Comparison of ENCODE assay signal across 8 cellular contexts in the genomic region with DNA sequence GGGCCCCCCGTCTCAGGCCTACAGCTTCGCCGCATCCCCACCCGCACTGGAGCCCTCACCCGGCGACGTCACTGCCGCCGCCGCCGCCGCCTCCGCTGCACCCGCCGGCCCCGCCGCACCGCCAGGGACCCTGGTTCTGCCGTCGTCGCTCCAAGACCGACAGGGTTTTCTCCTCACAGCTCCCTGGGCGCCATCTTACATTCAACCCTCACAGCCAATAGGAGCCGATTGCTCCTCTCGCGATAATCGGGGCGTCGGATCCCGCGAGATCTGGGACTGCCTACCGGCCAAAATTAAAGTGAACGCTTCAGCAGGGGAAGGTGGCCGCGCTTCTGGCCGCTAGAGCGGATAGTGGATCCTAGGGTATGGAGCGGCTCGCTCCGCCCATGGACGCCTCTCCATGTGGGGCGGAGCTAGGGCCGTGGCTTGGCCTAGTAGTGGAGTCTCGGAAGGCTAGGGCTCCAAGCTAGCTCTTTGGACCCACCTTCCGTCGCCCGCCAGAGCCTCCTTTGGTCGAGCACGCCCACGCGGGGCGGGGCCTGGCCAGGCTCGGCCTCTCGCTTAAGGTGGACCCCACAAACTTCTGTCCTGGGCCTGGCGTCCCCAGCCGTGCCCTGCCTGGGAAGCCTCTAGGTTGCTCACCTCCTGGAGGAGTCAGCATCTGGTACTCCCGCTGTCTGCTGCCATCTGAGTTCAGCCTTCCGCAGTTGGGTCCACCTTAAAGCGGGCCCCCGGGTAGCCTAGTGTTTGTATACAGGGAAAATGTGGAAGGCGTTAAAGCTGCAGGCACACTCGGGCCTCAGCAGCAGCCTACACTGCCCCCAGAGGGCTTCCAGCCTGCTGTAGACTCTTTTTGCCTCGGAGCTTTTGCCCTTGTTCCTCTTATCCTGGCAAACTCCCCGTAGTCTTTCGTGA. TPM values are rescaled to one million over a fixed set of nuclear protein-coding genes. Genes with fewer than 3 reads are reported as not detected.
DNase-seq lines count a peak whose midpoint lies in the region; ATAC-seq, FAIRE-seq and TF ChIP-seq lines count a peak whose summit lies in the region.

QRICH1 (minus strand) TSS at position 219 of the 915 bp plus-strand sequence. CDS start 17,054 bp downstream, outside the sequence.

- ATAC-seq in GM21528 (IDR thresholded peaks at IDR 0.05; ENCODE audit: low FRiP score, unreplicated experiment) (peak; percentile 85), IMR-90 (ENCODE audit: low read depth) (peak; percentile 87)

- peak within 1 kb of the TSS; percentile 85 for H4K91ac ChIP-seq in IMR-90 (ENCODE audit: insufficient read depth, low read depth, low read length)

- H3K56ac ChIP-seq in IMR-90 (ENCODE audit: extremely low read depth, insufficient read depth, low read length): peak within 1 kb of the TSS; percentile 77

- H3K4me1 ChIP-seq in IMR-90 (ENCODE audit: control insufficient read depth, insufficient read depth, low read length) (peaks cover 2% of the 10 kb centered on the region; the same call in 1 of the 2 replicates), OCI-LY7 (ENCODE audit: insufficient read depth, low read length, poor library complexity, severe bottlenecking) (peaks cover 23% of the 10 kb centered on the region), endothelial cell of umbilical vein (ENCODE audit: control insufficient read depth, extremely low read depth, insufficient read depth, low read length) (peaks cover 13% of the 10 kb centered on the region), mononuclear cell (ENCODE audit: insufficient read depth, low read length) (peaks cover 40% of the 10 kb centered on the region)

- H3K4me3 ChIP-seq in IMR-90 (ENCODE audit: insufficient read depth, low read depth, low read length) (peak within 1 kb of the TSS; percentile 85), OCI-LY7 (ENCODE audit: low read depth, low read length, poor library complexity, severe bottlenecking) (peak within 1 kb of the TSS; percentile 94), endothelial cell of umbilical vein (replicated peaks in 1 of 3; ENCODE audit: insufficient read depth in 1 of 3, low read depth in 1 of 3, low read length in 3 of 3) (peak within 1 kb of the TSS; percentile 79 to 100 (median 80)), mononuclear cell (ENCODE audit: low read length) (peak within 1 kb of the TSS; percentile 91)

- H3K4me2 ChIP-seq in IMR-90 (ENCODE audit: low read depth, low read length) (peak within 1 kb of the TSS; percentile 93), OCI-LY7 (ENCODE audit: low read length) (peak within 1 kb of the TSS; percentile 97), endothelial cell of umbilical vein (ENCODE audit: insufficient read depth, low read length) (peak within 1 kb of the TSS; percentile 96)

- H4K5ac ChIP-seq in IMR-90 (ENCODE audit: low read depth, low read length): peak within 1 kb of the TSS; percentile 72

- in situ Hi-C loops in IMR-90 (cut with MboI; ENCODE audit: low sequenced_read_pairs): no loop called here

- H2BK15ac ChIP-seq in IMR-90 (ENCODE audit: low read depth, low read length): peak within 1 kb of the TSS; percentile 75; the same call in 1 of the 3 replicates

- POLR2A ChIA-PET in IMR-90 (lab: Charles Lee; ENCODE audit: unreplicated experiment) (interaction anchor here (1.0 to 3.1 kb wide), 2 partner anchors 12 to 72 kb away, joined by 4 to 25 read pairs; partner anchors contain the start of gene NDUFAF3), OCI-LY7 (lab: Charles Lee) (interaction anchor here (0.6 to 2.7 kb wide), 12 partner anchors 8 to 483 kb away, joined by 3 to 14 read pairs (median 4); partner anchors contain the start of genes IMPDH2, NDUFAF3, QARS1 and USP19), endothelial cell of umbilical vein (lab: Charles Lee) (interaction anchor here (0.7 to 2.6 kb wide), 11 partner anchors 11 to 318 kb away, joined by 3 to 19 read pairs (median 4); partner anchors contain the start of genes IMPDH2, NDUFAF3, RHOA and USP19)

- peaks cover 25% of the 10 kb centered on the region for H3K36me3 ChIP-seq in IMR-90 (ENCODE audit: control insufficient read depth, insufficient read depth, low read length)
- H3K36me3 ChIP-seq in OCI-LY7 (ENCODE audit: insufficient read depth, low read length): peaks cover 60% of the 10 kb centered on the region
- peaks cover 8 to 18% of the 10 kb centered on the region in 2 experiments for H3K36me3 ChIP-seq in endothelial cell of umbilical vein (ENCODE audit: control insufficient read depth in 2 of 2, extremely low read depth in 1 of 2, insufficient read depth in 2 of 2, low read length in 2 of 2)

- TF ChIP-seq CTCF in IMR-90 (conservative IDR thresholded peaks at IDR 0.05; ENCODE audit: low read depth, low read length) (peak; percentile 71), OCI-LY7 (conservative IDR thresholded peaks at IDR 0.05; ENCODE audit: low read length) (peak; percentile 79), endothelial cell of umbilical vein (IDR thresholded peaks at IDR 0.05; ENCODE audit: extremely low read depth in 1 of 2, insufficient read depth in 1 of 2, low read depth in 1 of 2, low read length in 2 of 2) (peak; percentile 64 to 82)

- TF ChIP-seq POLR2A in IMR-90 (IDR thresholded peaks at IDR 0.05; ENCODE audit: low read depth, low read length): peak; percentile 96
- peak; percentile 13 for TF ChIP-seq POLR2A in endothelial cell of umbilical vein (IDR thresholded peaks at IDR 0.05; ENCODE audit: low read depth, low read length)

- H2BK20ac ChIP-seq in IMR-90 (ENCODE audit: low read depth, low read length): no peak within 1 kb of the TSS

- H3K9ac ChIP-seq in IMR-90 (ENCODE audit: low read depth, low read length): peak within 1 kb of the TSS; percentile 97
- peak within 1 kb of the TSS; percentile 99 for H3K9ac ChIP-seq in endothelial cell of umbilical vein (replicated peaks; ENCODE audit: extremely low read depth, insufficient read depth, low read length)

- H4K20me1 ChIP-seq in IMR-90 (ENCODE audit: insufficient read depth, low read length): peaks cover 24% of the 10 kb centered on the region
- H4K20me1 ChIP-seq in OCI-LY7 (ENCODE audit: insufficient read depth, low read length): peaks cover 18% of the 10 kb centered on the region; the same call in 1 of the 2 replicates
- H4K20me1 ChIP-seq in endothelial cell of umbilical vein (replicated peaks; ENCODE audit: control insufficient read depth, extremely low read depth, insufficient read depth, low read length): peaks cover 11% of the 10 kb centered on the region

- CTCF ChIA-PET in IMR-90 (lab: Yijun Ruan, JAX) (interaction anchor here (0.6 to 1.9 kb wide), 10 partner anchors 10 to 121 kb away, joined by 3 to 17 read pairs (median 4); partner anchors contain the start of genes KLHDC8B, P4HTM, QARS1 and USP19), OCI-LY7 (lab: Charles Lee; ENCODE audit: unreplicated experiment) (interaction anchor here (0.6 to 1.1 kb wide), 5 partner anchors 10 to 375 kb away, joined by 3 to 6 read pairs (median 5); no protein-coding TSS in a partner anchor), endothelial cell of umbilical vein (lab: Charles Lee) (interaction anchor here (0.6 to 3.2 kb wide), 18 partner anchors 8 to 355 kb away, joined by 3 to 47 read pairs (median 6); partner anchors contain the start of genes IMPDH2, KLHDC8B, LAMB2 and NDUFAF3)

- H3K18ac ChIP-seq in IMR-90 (ENCODE audit: low read depth, low read length): peak within 1 kb of the TSS; percentile 33

- H2AK5ac ChIP-seq in IMR-90 (ENCODE audit: low read depth, low read length): peak within 1 kb of the TSS; percentile 85

- H3K23ac ChIP-seq in IMR-90 (ENCODE audit: low read depth, low read length): peak within 1 kb of the TSS; percentile 94

- H2BK120ac ChIP-seq in IMR-90 (ENCODE audit: low read depth, low read length): peak within 1 kb of the TSS; percentile 71; the same call in 1 of the 2 replicates

- no peaks in the 10 kb centered on the region for H3K27me3 ChIP-seq in IMR-90 (ENCODE audit: control insufficient read depth, insufficient read depth, low read length)
- H3K27me3 ChIP-seq in endothelial cell of umbilical vein (ENCODE audit: control insufficient read depth in 2 of 2, insufficient read depth in 2 of 2, low read length in 2 of 2): no peaks in the 10 kb centered on the region
- no peaks in the 10 kb centered on the region for H3K27me3 ChIP-seq in mononuclear cell (ENCODE audit: insufficient read depth, low read length)

- H3K27ac ChIP-seq in IMR-90 (ENCODE audit: insufficient read depth, low read length): peak within 1 kb of the TSS; percentile 82
- H3K27ac ChIP-seq in OCI-LY7 (ENCODE audit: low read depth, low read length, poor library complexity, severe bottlenecking): peak within 1 kb of the TSS; percentile 87
- peak within 1 kb of the TSS; percentile 93 for H3K27ac ChIP-seq in endothelial cell of umbilical vein (ENCODE audit: insufficient read depth, low read depth, low read length)

- H3K9me1 ChIP-seq in IMR-90 (ENCODE audit: insufficient read depth, low read length) (peaks cover 2% of the 10 kb centered on the region; the same call in 1 of the 2 replicates), endothelial cell of umbilical vein (replicated peaks; ENCODE audit: control insufficient read depth, extremely low read depth, insufficient read depth, low read length) (no peaks in the 10 kb centered on the region)

- intact Hi-C loops in IMR-90 (cut with micrococcal nuclease): loop anchor here (1.0 to 5.0 kb wide), 4 partner anchors 52 to 247 kb away; partner anchors contain the start of genes NDUFAF3 and PRKAR2A
- intact Hi-C loops in OCI-LY7 (cut with micrococcal nuclease; ENCODE audit: unreplicated experiment): loop anchor here (1.0 to 5.0 kb wide), 6 partner anchors 10 to 578 kb away; partner anchors contain the start of genes APEH, ARIH2, QARS1 and WDR6
- intact Hi-C loops in endothelial cell of umbilical vein (cut with micrococcal nuclease): loop anchor here (1.0 to 5.0 kb wide), 11 partner anchors 10 to 333 kb away; partner anchors contain the start of genes C3orf62, IMPDH2, KLHDC8B and LAMB2

- DNase-seq in DMS153 (lab: John Stamatoyannopoulos, UW) (peak; percentile 83), IMR-90 (peak; percentile 97), OCI-LY7 (ENCODE audit: low spot score) (peak; percentile 99), activated T-cell treated with anti-CD3 and anti-CD28 coated beads for 1 hour (ENCODE audit: low read depth) (peak; percentile 92), endothelial cell of umbilical vein (ENCODE audit: low read depth, low spot score) (peak; percentile 99)
- peak; percentile 88 to 89 for DNase-seq in stimulated activated CD8-positive, alpha-beta memory T cell treated with anti-CD3 and anti-CD28 coated beads, Interleukin-4, amount 100 ng/mL, for 1 hour (ENCODE audit: low read depth in 2 of 2, low spot score in 1 of 2)

- peaks cover 0 to 28% of the 10 kb centered on the region in 2 experiments; a peak in 3 of 4 replicates for H3K79me1 ChIP-seq in IMR-90 (ENCODE audit: low read depth in 1 of 2, low read length in 2 of 2)

- H2AK9ac ChIP-seq in IMR-90 (replicated peaks; ENCODE audit: low read depth, low read length, poor library complexity): peak within 1 kb of the TSS; percentile 94

- WGBS in IMR-90 (ENCODE audit: extremely low coverage in 2 of 2, insufficient read length in 1 of 2), 2 experiments: no CpG with 5 or more reads among the region's 65 CpGs

- H2AFZ ChIP-seq in IMR-90 (replicated peaks; ENCODE audit: low read length, poor library complexity) (peak within 1 kb of the TSS; percentile 95), OCI-LY7 (ENCODE audit: low read length) (peak within 1 kb of the TSS; percentile 47; the same call in 1 of the 2 replicates), endothelial cell of umbilical vein (ENCODE audit: low read depth, low read length) (peak within 1 kb of the TSS; percentile 71)

- BruUV-seq in IMR-90 (replicated peaks; lab: Mats Ljungman, UMichigan) (no TSS peak), OCI-LY7 (replicated peaks; lab: Mats Ljungman, UMichigan) (no TSS peak), endothelial cell of umbilical vein (replicated peaks; lab: Mats Ljungman, UMichigan) (no TSS peak)

- FAIRE-seq in endothelial cell of umbilical vein (lab: Jason Lieb, UNC): peak; percentile 97

- TF ChIP-seq RAD21 in IMR-90 (IDR thresholded peaks at IDR 0.05; ENCODE audit: low read length): peak; percentile 68

- peak within 1 kb of the TSS; percentile 79 for H2BK5ac ChIP-seq in IMR-90 (ENCODE audit: low read depth, low read length, poor library complexity, severe bottlenecking)

- H3K14ac ChIP-seq in IMR-90 (replicated peaks; ENCODE audit: low read depth, low read length): peak within 1 kb of the TSS; percentile 95

- dilution Hi-C loops in IMR-90 (cut with HindIII; ENCODE audit: low sequenced_read_pairs, unreplicated experiment) (no loop called here), endothelial cell of umbilical vein (cut with MboI; ENCODE audit: extremely low pct_ligation_motif_present, low sequenced_read_pairs) (no loop called here)

- H3K79me2 ChIP-seq in OCI-LY7 (ENCODE audit: insufficient read depth, low read depth, low read length) (peaks cover 39% of the 10 kb centered on the region), endothelial cell of umbilical vein (ENCODE audit: control insufficient read depth, insufficient read depth, low read length) (peaks cover 41% of the 10 kb centered on the region)

- peak within 1 kb of the TSS; percentile 92 for H3K4ac ChIP-seq in IMR-90 (ENCODE audit: low read depth, low read length)

- no peaks in the 10 kb centered on the region for H3K9me2 ChIP-seq in OCI-LY7 (ENCODE audit: insufficient read depth, low read length)

- peak within 1 kb of the TSS; percentile 88 to 92 for H4K8ac ChIP-seq in IMR-90 (ENCODE audit: low read depth in 2 of 2, low read length in 2 of 2)

- H3K9me3 ChIP-seq in IMR-90 (ENCODE audit: control insufficient read depth, insufficient read depth, low read length) (no peaks in the 10 kb centered on the region), OCI-LY7 (ENCODE audit: low read length) (no peaks in the 10 kb centered on the region), endothelial cell of umbilical vein (replicated peaks; ENCODE audit: control insufficient read depth, insufficient read depth, low read length) (no peaks in the 10 kb centered on the region), mononuclear cell (ENCODE audit: low read depth, low read length) (no peaks in the 10 kb centered on the region)

RNA-seq across cellular contexts. Expression of gene QRICH1, which starts in this region (rescaled TPM):
- total RNA-seq in IMR-90 (2012; rRNA removed): 62.7 and 72.2 TPM in 2 replicates
- polyA plus RNA-seq in IMR-90 (2012; rRNA removed): 77.3 and 79.9 TPM in 2 replicates
- polyA plus RNA-seq in IMR-90 (2012; cell fraction: cytosol; rRNA removed): 32.4 and 50.3 TPM in 2 replicates
- polyA plus RNA-seq in IMR-90 (2012; cell fraction: nucleus; rRNA removed; ENCODE audit: low replicate concordance): 218 and 287 TPM in 2 replicates
- 93.0 and 111 TPM in 2 replicates for total RNA-seq in OCI-LY7 (2014; rRNA removed; shearing (Covaris generic))
- 132 and 156 TPM in 2 replicates for total RNA-seq in OCI-LY7 (2022)
- 106 and 116 TPM in 2 replicates for total RNA-seq in endothelial cell of umbilical vein
- 89.6 and 89.7 TPM in 2 replicates for polyA plus RNA-seq in endothelial cell of umbilical vein
- polyA plus RNA-seq in endothelial cell of umbilical vein (2011; cell fraction: cytosol; rRNA removed): 67.2 and 68.2 TPM in 2 replicates
- polyA plus RNA-seq in endothelial cell of umbilical vein (2011; cell fraction: nucleus; rRNA removed): 306 and 324 TPM in 2 replicates
- 41.5 and 50.0 TPM in 2 replicates for polyA plus RNA-seq in endothelial cell of umbilical vein (2012)
- polyA minus RNA-seq in endothelial cell of umbilical vein: 145 and 152 TPM in 2 replicates
- 66.4 TPM for polyA minus RNA-seq in endothelial cell of umbilical vein (2011; cell fraction: cytosol; rRNA and poly(A)+ RNA removed)
- 67.8 and 109 TPM in 2 replicates for polyA minus RNA-seq in endothelial cell of umbilical vein (2011; cell fraction: nucleus; rRNA and poly(A)+ RNA removed)
- 143 TPM for total RNA-seq in mononuclear cell

Comparison
In these comparisons a context has a peak if more than half of its experiments do, and no peak if none do; other contexts are left out.
1. Peak in every context shown above with its lines: DNase-seq, ATAC-seq, H3K4me3 ChIP-seq and H3K27ac ChIP-seq.